ENCODE assay signal across 1 cellular context in genomic region chr11:120061761-120062560, GRCh38.
TF ChIP-seq lines count a peak whose summit lies in the region.

No MANE protein-coding gene starts in this region.

TF ChIP-seq in K562, 482 proteins besides CTCF, POLR2A, EP300 and RAD21 (continued from another document):
- no peak for TF ChIP-seq RNF219 (CRISPR knock-in tag; IDR thresholded peaks at IDR 0.05)
- TF ChIP-seq TSC22D4 (tag; IDR thresholded peaks at IDR 0.05) = no peak
- TF ChIP-seq NCOA4 (IDR thresholded peaks at IDR 0.05; ENCODE audit: partially characterized antibody) = no peak
- no peak for TF ChIP-seq KDM1A (IDR thresholded peaks at IDR 0.05)
- TF ChIP-seq ZNF586 (CRISPR knock-in tag; conservative IDR thresholded peaks at IDR 0.05) = no peak
- TF ChIP-seq RBFOX2 (IDR thresholded peaks at IDR 0.05; ENCODE audit: low read depth, low read length) = no peak
